18 cellular contexts compared by ENCODE assay signal in the genomic region with DNA sequence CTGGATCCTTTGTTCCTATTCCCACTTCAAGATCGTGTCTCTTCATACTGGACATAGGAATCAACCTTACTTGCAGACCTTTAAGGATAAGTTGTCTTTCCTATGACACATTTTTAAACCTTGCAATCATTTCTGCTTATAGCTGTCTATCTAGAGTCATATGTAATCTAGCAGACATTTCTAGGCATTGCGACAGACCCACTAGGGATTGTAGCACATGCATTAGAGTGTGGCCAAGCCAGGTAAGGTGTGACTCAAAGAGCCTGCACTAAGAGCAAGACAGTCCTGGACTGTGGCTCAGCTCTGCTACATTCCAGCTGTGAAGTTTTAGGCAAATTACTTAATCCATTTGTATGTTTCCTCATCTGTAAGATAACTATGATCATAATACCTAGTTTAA. TPM values are rescaled to one million over a fixed set of nuclear protein-coding genes. Genes with fewer than 3 reads are reported as not detected.
DNase-seq lines count a peak whose midpoint lies in the region; ATAC-seq and TF ChIP-seq lines count a peak whose summit lies in the region.
"Had no signal": no experiment of that assay in that cellular context is flagged by ENCODE, and none has a peak within 500 bp of the region (broad histone marks: within the 10 kb centered on the region; RNA-seq: fewer than 3 reads in every experiment).

No MANE protein-coding gene starts in this region.

- no peaks in the 10 kb centered on the region for H3K9me3 ChIP-seq in IMR-90 (ENCODE audit: control insufficient read depth, insufficient read depth, low read length)
- peaks cover 4% of the 10 kb centered on the region for H3K9me3 ChIP-seq in WERI-Rb-1 (ENCODE audit: severe bottlenecking)

- DNase-seq in IMR-90 (no peak), NCI-H526 (lab: John Stamatoyannopoulos, UW) (peak; percentile 1 to 27), WERI-Rb-1 (no peak), foreskin keratinocyte (peak in 1 of 2 donors; percentile 20), DMS 273 treated with DMSO at 0.1 percent for 48 hours (lab: John Stamatoyannopoulos, UW) (no peak), NCI-H2029 treated with DMSO at 0.1 percent for 48 hours (lab: John Stamatoyannopoulos, UW) (no peak)
- DNase-seq in activated naive CD4-positive, alpha-beta T cell treated with Interleukin-2 at 50 U/mL for 16 hours = no peak
- DNase-seq: C1 segment of cervical spinal cord; Calu3; CD4-positive, alpha-beta memory T cell; COR-L47; DMS153; DND-41; GOT3; HCEC 1CT had no signal

- H3K4me1 ChIP-seq in IMR-90 (ENCODE audit: control insufficient read depth, insufficient read depth, low read length) (no peaks in the 10 kb centered on the region), foreskin keratinocyte (no peaks in the 10 kb centered on the region)

- H3K18ac ChIP-seq in IMR-90 (ENCODE audit: low read depth, low read length) = no peak overlapping the region

- no peak overlapping the region for H3K27ac ChIP-seq in IMR-90 (ENCODE audit: insufficient read depth, low read length)
- H3K27ac ChIP-seq in WERI-Rb-1 = peak overlapping the region; percentile 31
- no peak overlapping the region for H3K27ac ChIP-seq in foreskin keratinocyte

- no peak overlapping the region for H2AK5ac ChIP-seq in IMR-90 (ENCODE audit: low read depth, low read length)

- peak overlapping the region; percentile 55 for H2AK9ac ChIP-seq in IMR-90 (replicated peaks; ENCODE audit: low read depth, low read length, poor library complexity)

- CTCF ChIA-PET in IMR-90 (lab: Yijun Ruan, JAX) = no interaction called here

- no peak overlapping the region for H3K14ac ChIP-seq in IMR-90 (replicated peaks; ENCODE audit: low read depth, low read length)

- no peak for TF ChIP-seq RAD21 in IMR-90 (IDR thresholded peaks at IDR 0.05; ENCODE audit: low read length)

- H3K4me2 ChIP-seq in IMR-90 (ENCODE audit: low read depth, low read length) = no peak overlapping the region

- no peak for TF ChIP-seq CTCF in IMR-90 (conservative IDR thresholded peaks at IDR 0.05; ENCODE audit: low read depth, low read length)
- no peak for TF ChIP-seq CTCF in WERI-Rb-1 (IDR thresholded peaks at IDR 0.05; ENCODE audit: low read depth, low read length)
- TF ChIP-seq CTCF in foreskin keratinocyte (conservative IDR thresholded peaks at IDR 0.05) = no peak

- no peaks in the 10 kb centered on the region for H3K79me1 ChIP-seq in IMR-90 (ENCODE audit: low read depth in 1 of 2, low read length in 2 of 2)

- no peaks in the 10 kb centered on the region for H4K20me1 ChIP-seq in IMR-90 (ENCODE audit: insufficient read depth, low read length)

- no peak overlapping the region for H4K5ac ChIP-seq in IMR-90 (ENCODE audit: low read depth, low read length)

- H3K9me1 ChIP-seq in IMR-90 (ENCODE audit: insufficient read depth, low read length) = no peaks in the 10 kb centered on the region; the same call in 1 of the 2 replicates

- no peak overlapping the region for H3K4ac ChIP-seq in IMR-90 (ENCODE audit: low read depth, low read length)

- H2AFZ ChIP-seq in IMR-90 (replicated peaks; ENCODE audit: low read length, poor library complexity) = no peak overlapping the region

- H3K56ac ChIP-seq in IMR-90 (ENCODE audit: extremely low read depth, insufficient read depth, low read length) = no peak overlapping the region

- H3K9ac ChIP-seq in IMR-90 (ENCODE audit: low read depth, low read length) = no peak overlapping the region

- H3K4me3 ChIP-seq in IMR-90 (ENCODE audit: insufficient read depth, low read depth, low read length) (no peak overlapping the region), WERI-Rb-1 (ENCODE audit: low read depth, low read length) (no peak overlapping the region)

- no peak overlapping the region for H2BK120ac ChIP-seq in IMR-90 (ENCODE audit: low read depth, low read length)

- no peaks in the 10 kb centered on the region for H3K36me3 ChIP-seq in IMR-90 (ENCODE audit: control insufficient read depth, insufficient read depth, low read length)
- H3K36me3 ChIP-seq in WERI-Rb-1 = no peaks in the 10 kb centered on the region

- intact Hi-C loops in IMR-90 (cut with micrococcal nuclease) = no loop called here

- no peak for TF ChIP-seq POLR2A in IMR-90 (IDR thresholded peaks at IDR 0.05; ENCODE audit: low read depth, low read length)

- H2BK20ac ChIP-seq in IMR-90 (ENCODE audit: low read depth, low read length) = no peak overlapping the region

- no peak overlapping the region for H3K23ac ChIP-seq in IMR-90 (ENCODE audit: low read depth, low read length)

- no peak overlapping the region for H4K8ac ChIP-seq in IMR-90 (ENCODE audit: low read depth in 2 of 2, low read length in 2 of 2)

- in situ Hi-C loops in IMR-90 (cut with MboI; ENCODE audit: low sequenced_read_pairs) = no loop called here

- H3K27me3 ChIP-seq in IMR-90 (ENCODE audit: control insufficient read depth, insufficient read depth, low read length) (no peaks in the 10 kb centered on the region), WERI-Rb-1 (ENCODE audit: insufficient read depth, low read depth, severe bottlenecking) (no peaks in the 10 kb centered on the region), foreskin keratinocyte (peaks cover 6% of the 10 kb centered on the region)

- H4K91ac ChIP-seq in IMR-90 (ENCODE audit: insufficient read depth, low read depth, low read length) = no peak overlapping the region

- POLR2A ChIA-PET in IMR-90 (lab: Charles Lee; ENCODE audit: unreplicated experiment) = no interaction called here

- WGBS in IMR-90 (ENCODE audit: extremely low coverage in 2 of 2, insufficient read length in 1 of 2), 2 experiments = 100% methylated on average over 1 of the region's 2 CpGs; no CpG with 5 or more reads in 1 of the 2 experiments

- dilution Hi-C loops in IMR-90 (cut with HindIII; ENCODE audit: low sequenced_read_pairs, unreplicated experiment) = no loop called here

- H2BK15ac ChIP-seq in IMR-90 (ENCODE audit: low read depth, low read length) = no peak overlapping the region

- no TSS peak for BruUV-seq in IMR-90 (replicated peaks; lab: Mats Ljungman, UMichigan)

- ATAC-seq in IMR-90 (ENCODE audit: low read depth) (no peak), foreskin keratinocyte (peak; percentile 16)

- H2BK5ac ChIP-seq in IMR-90 (ENCODE audit: low read depth, low read length, poor library complexity, severe bottlenecking) = no peak overlapping the region

TF ChIP-seq in IMR-90, 13 proteins besides CTCF, POLR2A, EP300 and RAD21:
- peak; percentile 38; the same call in 1 of the 2 replicates for TF ChIP-seq CEBPB (IDR thresholded peaks at IDR 0.05; ENCODE audit: low read depth, low read length)
- TF ChIP-seq, protein P1, sequence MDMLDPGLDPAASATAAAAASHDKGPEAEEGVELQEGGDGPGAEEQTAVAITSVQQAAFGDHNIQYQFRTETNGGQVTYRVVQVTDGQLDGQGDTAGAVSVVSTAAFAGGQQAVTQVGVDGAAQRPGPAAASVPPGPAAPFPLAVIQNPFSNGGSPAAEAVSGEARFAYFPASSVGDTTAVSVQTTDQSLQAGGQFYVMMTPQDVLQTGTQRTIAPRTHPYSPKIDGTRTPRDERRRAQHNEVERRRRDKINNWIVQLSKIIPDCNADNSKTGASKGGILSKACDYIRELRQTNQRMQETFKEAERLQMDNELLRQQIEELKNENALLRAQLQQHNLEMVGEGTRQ (IDR thresholded peaks at IDR 0.05; ENCODE audit: low read depth, low read length) = no peak

RNA-seq across cellular contexts. Expression of a gene that starts 38.8 kb away (rescaled TPM):
- total RNA-seq in IMR-90 (2012; rRNA removed) = not detected in 2 replicates
- polyA plus RNA-seq in IMR-90 (2012; rRNA removed) = not detected in 2 replicates
- not detected in 2 replicates for polyA plus RNA-seq in IMR-90 (2012; cell fraction: cytosol; rRNA removed)
- not detected in 2 replicates for polyA plus RNA-seq in IMR-90 (2012; cell fraction: nucleus; rRNA removed; ENCODE audit: low replicate concordance)
- not detected in 2 replicates for total RNA-seq in foreskin keratinocyte
- not detected in 2 replicates for polyA plus RNA-seq in foreskin keratinocyte
- total RNA-seq: A172; A673; Calu3; CD4-positive, alpha-beta memory T cell had no signal
- polyA plus RNA-seq: BJ had no signal

Comparison
In these comparisons a context has a peak if more than half of its experiments do, and no peak if none do; other contexts are left out.
1. DNase-seq: peak in NCI-H526 (2 of 2); none in IMR-90 (single experiment), WERI-Rb-1 (single experiment), DMS 273 treated with DMSO at 0.1 percent for 48 hours (single experiment), NCI-H2029 treated with DMSO at 0.1 percent for 48 hours (single experiment) and activated naive CD4-positive, alpha-beta T cell treated with Interleukin-2 at 50 U/mL for 16 hours (single experiment).